Comparison of ENCODE assay signal across 17 cellular contexts in genomic region chr3:13558651-13559050, GRCh38.
"Had no signal": no experiment of that assay in that cellular context is flagged by ENCODE, and none has a peak within 500 bp of the region (broad histone marks: within the 10 kb centered on the region; RNA-seq: fewer than 3 reads in every experiment).

No MANE protein-coding gene starts in this region.

- H3K36me3 Mint-ChIP-seq: mesothelial cell of epicardium had no signal

- H3K4me3 Mint-ChIP-seq: mesothelial cell of epicardium had no signal

- H3K27ac Mint-ChIP-seq: mesothelial cell of epicardium had no signal

- ATAC-seq: foreskin keratinocyte, gastroesophageal sphincter, left lung, lower lobe of right lung, mucosa of descending colon had no signal

- H3K27me3 ChIP-seq: dorsolateral prefrontal cortex had no signal

- DNase-seq: dermis blood vessel endothelial cell; dorsolateral prefrontal cortex; effector CD4-positive, alpha-beta T cell; effector memory CD4-positive, alpha-beta T cell; foreskin keratinocyte; glutamatergic neuron; head of caudate nucleus; hippocampal formation; left cardiac atrium; lower lobe of right lung; mesenchymal stem cell had no signal

- H3K4me3 ChIP-seq: coronary artery, dorsolateral prefrontal cortex, esophagus muscularis mucosa, gastroesophageal sphincter, left lung, lower lobe of right lung, mucosa of descending colon had no signal

- H3K9me3 ChIP-seq: esophagus muscularis mucosa, gastroesophageal sphincter, left lung, lower lobe of right lung, mucosa of descending colon had no signal

- H3K36me3 ChIP-seq: esophagus muscularis mucosa, gastroesophageal sphincter, left lung, lower lobe of right lung had no signal

- H3K9me3 Mint-ChIP-seq: mesothelial cell of epicardium had no signal

- H3K4me1 ChIP-seq: foreskin keratinocyte, lower lobe of right lung had no signal

- H3K27ac ChIP-seq: dorsolateral prefrontal cortex, foreskin keratinocyte, left lung, lower lobe of right lung had no signal
